ENCODE assay signal across 12 cellular contexts in the genomic region with DNA sequence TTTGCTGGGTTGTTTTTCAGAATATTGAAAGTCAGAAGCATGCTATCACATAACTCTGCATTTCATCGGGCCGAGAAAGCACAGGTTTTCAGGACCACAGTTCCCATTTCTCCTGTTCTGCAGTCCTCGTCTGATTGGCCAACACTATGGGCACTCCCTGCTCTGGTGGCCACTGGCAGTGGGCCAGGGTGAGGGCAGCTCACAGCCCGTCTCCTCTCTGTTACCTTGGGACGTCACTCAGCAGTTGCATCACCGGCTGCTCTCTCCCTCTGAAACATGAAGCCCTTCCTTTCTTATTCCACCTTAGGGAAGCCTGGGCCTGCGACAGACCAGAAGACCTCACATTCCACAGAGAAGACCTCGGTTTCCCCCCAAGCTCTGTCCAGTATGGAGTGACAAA. TPM values are rescaled to one million over a fixed set of nuclear protein-coding genes. Genes with fewer than 3 reads are reported as not detected.
DNase-seq lines count a peak whose midpoint lies in the region; ATAC-seq, FAIRE-seq and TF ChIP-seq lines count a peak whose summit lies in the region.
"Had no signal": no experiment of that assay in that cellular context is flagged by ENCODE, and none has a peak within 500 bp of the region (broad histone marks: within the 10 kb centered on the region; RNA-seq: fewer than 3 reads in every experiment).

No MANE protein-coding gene starts in this region.

- H3K9me2 ChIP-seq in PC-3 (replicated peaks; ENCODE audit: low read length): no peaks in the 10 kb centered on the region

- H3K9me3 ChIP-seq in PC-3 (ENCODE audit: low read length) (no peaks in the 10 kb centered on the region), small intestine (ENCODE audit: control insufficient read depth, low read depth) (no peaks in the 10 kb centered on the region)
- no peaks in the 10 kb centered on the region for H3K9me3 ChIP-seq in CD8-positive, alpha-beta T cell (ENCODE audit: low read length)
- no peaks in the 10 kb centered on the region for H3K9me3 ChIP-seq in CD4-positive, alpha-beta T cell (ENCODE audit: control insufficient read depth, low read length)

- FAIRE-seq in small intestine (lab: Jason Lieb, UNC): no peak

- peaks cover 6% of the 10 kb centered on the region for H3K27me3 Mint-ChIP-seq in CD8-positive, alpha-beta T cell (ENCODE audit: low read depth)
- no peaks in the 10 kb centered on the region for H3K27me3 Mint-ChIP-seq in CD4-positive, alpha-beta T cell

- intact Hi-C loops in PC-3 (cut with micrococcal nuclease) (no loop called here), left ventricle myocardium superior (cut with micrococcal nuclease) (no loop called here)
- intact Hi-C loops in CD8-positive, alpha-beta T cell (cut with DNase I, micrococcal nuclease): no loop called here
- intact Hi-C loops in CD4-positive, alpha-beta T cell (cut with DNase I, micrococcal nuclease): no loop called here

- no peaks in the 10 kb centered on the region for H3K79me2 ChIP-seq in PC-3 (ENCODE audit: low read length)

- no TSS peak for BruUV-seq in PC-3 (replicated peaks; lab: Mats Ljungman, UMichigan)

- POLR2A ChIA-PET in PC-3 (lab: Charles Lee; ENCODE audit: unreplicated experiment): no interaction called here
- POLR2A ChIA-PET in CD8-positive, alpha-beta T cell (lab: Charles Lee): no interaction called here
- POLR2A ChIA-PET in CD4-positive, alpha-beta T cell (lab: Charles Lee): no interaction called here

- peak overlapping the region; percentile 53; the same call in 1 of the 2 replicates for H2AFZ ChIP-seq in PC-3 (ENCODE audit: low read length)

- DNase-seq in DMS153 (lab: John Stamatoyannopoulos, UW) (peak; percentile 15), DMS153 treated with DMSO at 0.1 percent for 48 hours (lab: John Stamatoyannopoulos, UW; ENCODE audit: unreplicated experiment) (no peak), PC-3 (peak; percentile 52), left ventricle myocardium superior (peak; percentile 65), small intestine (peak; percentile 37)
- no peak for DNase-seq in CD8-positive, alpha-beta T cell
- no peak for DNase-seq in CD4-positive, alpha-beta T cell
- DNase-seq: 8988T, GM23248, NCI-H1694 had no signal

- no peak overlapping the region for H3K4me3 Mint-ChIP-seq in CD8-positive, alpha-beta T cell
- H3K4me3 Mint-ChIP-seq in CD4-positive, alpha-beta T cell: no peak overlapping the region
- H3K4me3 Mint-ChIP-seq: T-helper 1 cell treated with Interleukin-12 subunit alpha and Interleukin-12 subunit beta and Interleukin-4 antibody, amounts not matched to agents 30 μg/mL and 1 μg/mL, for 36 hours had no signal

- no peak overlapping the region for H3K9ac ChIP-seq in PC-3 (ENCODE audit: low read length)
- H3K9ac ChIP-seq: GM23248 had no signal

- no peak overlapping the region for H3K27ac Mint-ChIP-seq in CD8-positive, alpha-beta T cell
- H3K27ac Mint-ChIP-seq in CD4-positive, alpha-beta T cell: no peak overlapping the region
- H3K27ac Mint-ChIP-seq: T-helper 1 cell treated with Interleukin-12 subunit alpha and Interleukin-12 subunit beta and Interleukin-4 antibody, amounts not matched to agents 30 μg/mL and 1 μg/mL, for 36 hours had no signal

- ATAC-seq in PC-3: no peak
- peak; percentile 38 for ATAC-seq in left ventricle myocardium superior
- ATAC-seq in CD8-positive, alpha-beta T cell: no peak
- no peak for ATAC-seq in CD4-positive, alpha-beta T cell (ENCODE audit: poor library complexity)
- ATAC-seq in GM18498 (IDR thresholded peaks at IDR 0.05; ENCODE audit: unreplicated experiment): no peak

- H3K36me3 ChIP-seq in PC-3 (ENCODE audit: low read depth, low read length): no peaks in the 10 kb centered on the region
- H3K36me3 ChIP-seq in small intestine (ENCODE audit: control insufficient read depth in 2 of 2, insufficient read depth in 2 of 2, low read length in 2 of 2): no peaks in the 10 kb centered on the region
- no peaks in the 10 kb centered on the region for H3K36me3 ChIP-seq in CD8-positive, alpha-beta T cell (ENCODE audit: insufficient read depth, low read length)

- TF ChIP-seq CTCF in PC-3 (conservative IDR thresholded peaks at IDR 0.05; ENCODE audit: low read depth, low read length): no peak
- TF ChIP-seq CTCF in CD8-positive, alpha-beta T cell (IDR thresholded peaks at IDR 0.05): no peak
- no peak for TF ChIP-seq CTCF in CD4-positive, alpha-beta T cell (IDR thresholded peaks at IDR 0.05)

- H3K4me1 ChIP-seq in PC-3 (ENCODE audit: insufficient read depth, low read length) (peaks cover 39% of the 10 kb centered on the region), small intestine (ENCODE audit: control insufficient read depth in 2 of 2, insufficient read depth in 1 of 2, low read depth in 1 of 2, low read length in 1 of 2) (peaks cover 0 to 3% of the 10 kb centered on the region in 2 donors)
- H3K4me1 ChIP-seq in CD8-positive, alpha-beta T cell (ENCODE audit: insufficient read depth, low read length): no peaks in the 10 kb centered on the region

- H3K27ac ChIP-seq in PC-3 (ENCODE audit: low read length): no peak overlapping the region
- no peak overlapping the region for H3K27ac ChIP-seq in small intestine (ENCODE audit: low read depth in 1 of 2, low read length in 1 of 2)
- no peak overlapping the region for H3K27ac ChIP-seq in CD8-positive, alpha-beta T cell (ENCODE audit: low read depth, low read length)
- no peak overlapping the region for H3K27ac ChIP-seq in CD4-positive, alpha-beta T cell (ENCODE audit: low read depth, low read length)
- H3K27ac ChIP-seq: GM23248 had no signal

- 0 out of 2 replicates have a peak overlapping the region, but pooled peaks have one; percentile 20 for H3K4me2 ChIP-seq in PC-3 (ENCODE audit: low read length)

- CTCF ChIA-PET in PC-3 (lab: Charles Lee): no interaction called here
- CTCF ChIA-PET in CD8-positive, alpha-beta T cell (lab: Charles Lee): interaction anchor here (1.4 kb wide), 1 partner anchor 205 kb away, joined by 3 read pairs; no protein-coding TSS in a partner anchor
- CTCF ChIA-PET in CD4-positive, alpha-beta T cell (lab: Charles Lee): no interaction called here

- 57 to 70% (median 61%) methylated on average over 8 of the region's 8 CpGs for WGBS in small intestine, 3 donors

- no peaks in the 10 kb centered on the region for H3K4me1 Mint-ChIP-seq in CD8-positive, alpha-beta T cell (ENCODE audit: low read depth)
- H3K4me1 Mint-ChIP-seq in CD4-positive, alpha-beta T cell (ENCODE audit: low read depth): no peaks in the 10 kb centered on the region

- H3K9me3 Mint-ChIP-seq in CD8-positive, alpha-beta T cell: no peaks in the 10 kb centered on the region
- H3K9me3 Mint-ChIP-seq in CD4-positive, alpha-beta T cell: no peaks in the 10 kb centered on the region
- H3K9me3 Mint-ChIP-seq: T-helper 1 cell treated with Interleukin-12 subunit alpha and Interleukin-12 subunit beta and Interleukin-4 antibody, amounts not matched to agents 30 μg/mL and 1 μg/mL, for 36 hours had no signal

- H3K36me3 Mint-ChIP-seq in CD8-positive, alpha-beta T cell: no peaks in the 10 kb centered on the region
- no peaks in the 10 kb centered on the region for H3K36me3 Mint-ChIP-seq in CD4-positive, alpha-beta T cell (ENCODE audit: low read depth)

- H3K27me3 ChIP-seq in PC-3 (ENCODE audit: low read length) (no peaks in the 10 kb centered on the region), small intestine (ENCODE audit: control insufficient read depth in 2 of 2, insufficient read depth in 2 of 2, low read length in 2 of 2) (no peaks in the 10 kb centered on the region)
- no peaks in the 10 kb centered on the region for H3K27me3 ChIP-seq in CD8-positive, alpha-beta T cell (ENCODE audit: insufficient read depth, low read length)
- H3K27me3 ChIP-seq in CD4-positive, alpha-beta T cell (ENCODE audit: control insufficient read depth, insufficient read depth, low read length): no peaks in the 10 kb centered on the region

- H3K4me3 ChIP-seq in PC-3 (ENCODE audit: low read length): no peak overlapping the region
- H3K4me3 ChIP-seq in small intestine (ENCODE audit: low read depth in 1 of 2, low read length in 2 of 2): no peak overlapping the region
- H3K4me3 ChIP-seq in CD8-positive, alpha-beta T cell (ENCODE audit: low read depth, low read length): no peak overlapping the region
- H3K4me3 ChIP-seq: GM23248 had no signal

- no peaks in the 10 kb centered on the region for H4K20me1 ChIP-seq in PC-3 (ENCODE audit: low read length)

- H3F3A ChIP-seq in PC-3 (ENCODE audit: low read length, unreplicated experiment): peaks cover 17% of the 10 kb centered on the region

RNA-seq across cellular contexts. Expression of a gene that starts 11.4 kb away (rescaled TPM):
- total RNA-seq in PC-3 (2014; rRNA removed): 23.7 and 27.8 TPM in 2 replicates
- total RNA-seq in left ventricle myocardium superior: 90.4 TPM
- polyA plus RNA-seq in small intestine: 10 to 100 TPM in 1 of 3 donors, 1 to 10 TPM in 2; 3.2 to 15.3 (median 4.7) TPM
- total RNA-seq in CD8-positive, alpha-beta T cell: 10 to 100 TPM in 1 of 2 experiments, 1 to 10 TPM in 1; 7.0 to 11.7 TPM
- total RNA-seq in CD4-positive, alpha-beta T cell: 1 to 10 TPM; 9.4 to 9.9 TPM

RNA-seq across cellular contexts. Expression of a gene that starts 42.0 kb away (rescaled TPM):
- 30.6 and 51.3 TPM in 2 replicates for total RNA-seq in PC-3 (2014; rRNA removed)
- 20.6 TPM for total RNA-seq in left ventricle myocardium superior
- polyA plus RNA-seq in small intestine: 10 to 100 TPM; 23.2 to 48.0 (median 28.0) TPM
- total RNA-seq in CD8-positive, alpha-beta T cell: 10 to 100 TPM; 22.5 to 23.0 TPM
- total RNA-seq in CD4-positive, alpha-beta T cell: 10 to 100 TPM; 19.6 to 20.8 TPM

Comparison
In these comparisons a context has a peak if more than half of its experiments do, and no peak if none do; other contexts are left out.
1. DNase-seq: peak in DMS153 (single experiment), PC-3 (single experiment), left ventricle myocardium superior (single experiment) and small intestine (single experiment); none in DMS153 treated with DMSO at 0.1 percent for 48 hours (single experiment), CD8-positive, alpha-beta T cell (0 of 7) and CD4-positive, alpha-beta T cell (0 of 10).